Comparison of ENCODE assay signal across 18 cellular contexts in the genomic region with DNA sequence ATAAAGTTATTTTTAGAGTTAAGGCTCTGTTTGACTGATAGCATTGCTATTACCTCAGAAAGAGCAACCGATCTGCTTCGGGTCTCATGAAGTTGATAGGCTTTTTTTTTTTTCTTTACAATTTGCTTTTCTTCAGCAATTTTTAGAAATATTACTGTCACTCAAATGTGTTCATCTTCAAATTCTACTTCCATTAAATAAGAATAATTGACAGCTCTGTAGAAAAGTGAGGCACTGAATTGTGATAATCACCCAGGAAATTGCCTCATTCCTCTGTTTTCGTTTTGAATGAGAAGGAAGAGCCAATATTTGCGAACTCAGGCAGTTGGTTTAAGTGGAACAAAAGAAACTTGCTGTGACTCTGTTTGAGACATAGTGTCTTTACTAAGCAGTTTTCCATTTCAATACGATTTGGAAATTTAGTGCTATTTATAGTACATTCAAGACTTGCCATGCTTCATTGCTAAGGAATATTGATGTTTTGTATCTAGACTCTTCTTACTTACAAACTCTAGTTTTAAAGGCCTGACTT.
A peak's percentile ranks its signal among the peaks of the same experiment; 100 is the strongest.
DNase-seq lines count a peak whose midpoint lies in the region; ATAC-seq and TF ChIP-seq lines count a peak whose summit lies in the region.
"Had no signal": no experiment of that assay in that cellular context is flagged by ENCODE, and none has a peak within 500 bp of the region (broad histone marks: within the 10 kb centered on the region; RNA-seq: fewer than 3 reads in every experiment).

No MANE protein-coding gene starts in this region.

- H3K36me3 ChIP-seq in HUES6 (ENCODE audit: control insufficient read depth, insufficient read depth, low read length) (no peaks in the 10 kb centered on the region), neural cell (ENCODE audit: insufficient read depth, low read length) (no peaks in the 10 kb centered on the region), tibial artery (no peaks in the 10 kb centered on the region), thyroid gland (no peaks in the 10 kb centered on the region), aorta (ENCODE audit: control insufficient read depth in 1 of 2, insufficient read depth in 2 of 2, low read length in 1 of 2) (no peaks in the 10 kb centered on the region)

- H3K9me3 ChIP-seq in HUES6 (ENCODE audit: control insufficient read depth, insufficient read depth, low read depth, low read length), result no peaks in the 10 kb centered on the region
- H3K9me3 ChIP-seq in neural cell (ENCODE audit: low read length), result no peaks in the 10 kb centered on the region
- no peaks in the 10 kb centered on the region for H3K9me3 ChIP-seq in tibial artery
- H3K9me3 ChIP-seq in thyroid gland, result no peaks in the 10 kb centered on the region
- no peaks in the 10 kb centered on the region for H3K9me3 ChIP-seq in aorta (ENCODE audit: control insufficient read depth, low read length)

- H3K9me2 ChIP-seq in neural cell (ENCODE audit: insufficient read depth, low read length), result no peaks in the 10 kb centered on the region

- H3K4me2 ChIP-seq in neural cell (ENCODE audit: low read length), result no peak overlapping the region

- no peak for ATAC-seq in aorta (ENCODE audit: low FRiP score)

- H2AFZ ChIP-seq in neural cell (ENCODE audit: low read depth, low read length), result no peak overlapping the region

- DNase-seq in DMS53 (lab: John Stamatoyannopoulos, UW), result peak; percentile 77
- peak; percentile 84 for DNase-seq in NCI-H748 treated with DMSO at 0.1 percent for 48 hours (lab: John Stamatoyannopoulos, UW)
- DNase-seq in activated naive CD4-positive, alpha-beta T cell treated with anti-CD3 and anti-CD28 coated beads, Interleukin-2, amount 50 U/mL, for 16 hours, result no peak
- no peak for DNase-seq in tibial artery
- DNase-seq in thyroid gland, result no peak
- DNase-seq in aorta, result no peak
- DNase-seq: CD4-positive, CD25-positive, alpha-beta regulatory T cell; DMS79; Kasumi-1; NCI-H1105; NCI-H187 treated with DMSO at 0.1 percent for 48 hours; NCI-H2171; NCI-H524; NK-92 treated with Interleukin-12 subunit alpha and Interleukin-12 subunit beta, amount 100 ng/mL, for 24 hours; OCI-M1; SHP77 treated with DMSO at 0.1 percent for 48 hours had no signal

- no peak for TF ChIP-seq RAD21 in neural cell (conservative IDR thresholded peaks at IDR 0.05)

- H3K4me1 ChIP-seq in HUES6 (ENCODE audit: control insufficient read depth, insufficient read depth, low read length), result peaks cover 6% of the 10 kb centered on the region; the same call in 1 of the 2 replicates
- no peaks in the 10 kb centered on the region for H3K4me1 ChIP-seq in tibial artery
- no peaks in the 10 kb centered on the region for H3K4me1 ChIP-seq in thyroid gland
- no peaks in the 10 kb centered on the region for H3K4me1 ChIP-seq in aorta (ENCODE audit: control insufficient read depth in 1 of 2, insufficient read depth in 2 of 2, low read length in 2 of 2)

- TF ChIP-seq CTCF in neural cell (IDR thresholded peaks at IDR 0.05; ENCODE audit: poor library complexity, severe bottlenecking) (no peak), tibial artery (IDR thresholded peaks at IDR 0.05) (no peak), thyroid gland (IDR thresholded peaks at IDR 0.05) (no peak)

- peak overlapping the region; percentile 67 for H3K27ac ChIP-seq in HUES6 (ENCODE audit: low read depth, low read length)
- H3K27ac ChIP-seq in neural cell (ENCODE audit: low read length), result peak overlapping the region; percentile 37
- H3K27ac ChIP-seq in tibial artery, result no peak overlapping the region
- H3K27ac ChIP-seq in thyroid gland, result no peak overlapping the region
- no peak overlapping the region for H3K27ac ChIP-seq in aorta (ENCODE audit: low read depth in 1 of 2, low read length in 2 of 2)

- peak; percentile 93 for TF ChIP-seq EP300 in neural cell (conservative IDR thresholded peaks at IDR 0.05; ENCODE audit: poor library complexity, severe bottlenecking)

- no peaks in the 10 kb centered on the region for H3F3A ChIP-seq in neural cell (ENCODE audit: insufficient read depth, low read length, poor library complexity, severe bottlenecking)

- H3K27me3 ChIP-seq in HUES6 (ENCODE audit: control insufficient read depth, insufficient read depth, low read length), result no peaks in the 10 kb centered on the region
- no peaks in the 10 kb centered on the region for H3K27me3 ChIP-seq in neural cell (ENCODE audit: insufficient read depth, low read depth, low read length)
- H3K27me3 ChIP-seq in tibial artery, result no peaks in the 10 kb centered on the region
- no peaks in the 10 kb centered on the region for H3K27me3 ChIP-seq in thyroid gland
- no peaks in the 10 kb centered on the region for H3K27me3 ChIP-seq in aorta (ENCODE audit: control insufficient read depth in 1 of 2, insufficient read depth in 2 of 2, low read length in 1 of 2)

- WGBS in thyroid gland, 2 donors, result 54 to 66% methylated on average over 5 of the region's 5 CpGs
- 52 to 57% methylated on average over 5 of the region's 5 CpGs for WGBS in aorta, 2 donors

- no peaks in the 10 kb centered on the region for H3K79me2 ChIP-seq in neural cell (replicated peaks; ENCODE audit: insufficient read depth, low read length)

- no peaks in the 10 kb centered on the region for H4K20me1 ChIP-seq in neural cell (ENCODE audit: insufficient read depth)

- intact Hi-C loops in tibial artery (cut with DNase I; ENCODE audit: low total_unique reads), result no loop called here
- intact Hi-C loops in thyroid gland (cut with DNase I), result no loop called here
- intact Hi-C loops in aorta (cut with DNase I), result no loop called here

- H3K4me3 ChIP-seq in HUES6 (ENCODE audit: low read depth, low read length) (peak overlapping the region; percentile 23; the same call in 1 of the 2 replicates), neural cell (ENCODE audit: low read length) (no peak overlapping the region), tibial artery (no peak overlapping the region), thyroid gland (replicated peaks in 1 of 3) (no peak overlapping the region), aorta (ENCODE audit: low read length in 2 of 2) (no peak overlapping the region)

- TF ChIP-seq POLR2A in thyroid gland (IDR thresholded peaks at IDR 0.05), result no peak

- H3K9ac ChIP-seq in HUES6 (ENCODE audit: low read length) (no peak overlapping the region), neural cell (ENCODE audit: low read length) (no peak overlapping the region)

TF ChIP-seq in neural cell, 6 proteins besides CTCF, POLR2A, EP300 and RAD21:
- TF ChIP-seq, protein P1, sequence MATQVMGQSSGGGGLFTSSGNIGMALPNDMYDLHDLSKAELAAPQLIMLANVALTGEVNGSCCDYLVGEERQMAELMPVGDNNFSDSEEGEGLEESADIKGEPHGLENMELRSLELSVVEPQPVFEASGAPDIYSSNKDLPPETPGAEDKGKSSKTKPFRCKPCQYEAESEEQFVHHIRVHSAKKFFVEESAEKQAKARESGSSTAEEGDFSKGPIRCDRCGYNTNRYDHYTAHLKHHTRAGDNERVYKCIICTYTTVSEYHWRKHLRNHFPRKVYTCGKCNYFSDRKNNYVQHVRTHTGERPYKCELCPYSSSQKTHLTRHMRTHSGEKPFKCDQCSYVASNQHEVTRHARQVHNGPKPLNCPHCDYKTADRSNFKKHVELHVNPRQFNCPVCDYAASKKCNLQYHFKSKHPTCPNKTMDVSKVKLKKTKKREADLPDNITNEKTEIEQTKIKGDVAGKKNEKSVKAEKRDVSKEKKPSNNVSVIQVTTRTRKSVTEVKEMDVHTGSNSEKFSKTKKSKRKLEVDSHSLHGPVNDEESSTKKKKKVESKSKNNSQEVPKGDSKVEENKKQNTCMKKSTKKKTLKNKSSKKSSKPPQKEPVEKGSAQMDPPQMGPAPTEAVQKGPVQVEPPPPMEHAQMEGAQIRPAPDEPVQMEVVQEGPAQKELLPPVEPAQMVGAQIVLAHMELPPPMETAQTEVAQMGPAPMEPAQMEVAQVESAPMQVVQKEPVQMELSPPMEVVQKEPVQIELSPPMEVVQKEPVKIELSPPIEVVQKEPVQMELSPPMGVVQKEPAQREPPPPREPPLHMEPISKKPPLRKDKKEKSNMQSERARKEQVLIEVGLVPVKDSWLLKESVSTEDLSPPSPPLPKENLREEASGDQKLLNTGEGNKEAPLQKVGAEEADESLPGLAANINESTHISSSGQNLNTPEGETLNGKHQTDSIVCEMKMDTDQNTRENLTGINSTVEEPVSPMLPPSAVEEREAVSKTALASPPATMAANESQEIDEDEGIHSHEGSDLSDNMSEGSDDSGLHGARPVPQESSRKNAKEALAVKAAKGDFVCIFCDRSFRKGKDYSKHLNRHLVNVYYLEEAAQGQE (IDR thresholded peaks at IDR 0.05; ENCODE audit: borderline replicate concordance), result peak; percentile 94
- TF ChIP-seq SMC3 (conservative IDR thresholded peaks at IDR 0.05; ENCODE audit: poor library complexity), result no peak
- TF ChIP-seq POLR2AphosphoS5 (IDR thresholded peaks at IDR 0.05), result peak; percentile 95

Comparison
In these comparisons a context has a peak if more than half of its experiments do, and no peak if none do; other contexts are left out.
1. DNase-seq: peak in DMS53 (single experiment) and NCI-H748 treated with DMSO at 0.1 percent for 48 hours (single experiment); none in activated naive CD4-positive, alpha-beta T cell treated with anti-CD3 and anti-CD28 coated beads, Interleukin-2, amount 50 U/mL, for 16 hours (single experiment), tibial artery (0 of 2), thyroid gland (0 of 2) and aorta (0 of 2).
2. H3K27ac ChIP-seq: peak in HUES6 (single experiment) and neural cell (single experiment); none in tibial artery (0 of 2), thyroid gland (0 of 3) and aorta (0 of 2).